Comparison of ENCODE assay signal across 8 cellular contexts in the genomic region with DNA sequence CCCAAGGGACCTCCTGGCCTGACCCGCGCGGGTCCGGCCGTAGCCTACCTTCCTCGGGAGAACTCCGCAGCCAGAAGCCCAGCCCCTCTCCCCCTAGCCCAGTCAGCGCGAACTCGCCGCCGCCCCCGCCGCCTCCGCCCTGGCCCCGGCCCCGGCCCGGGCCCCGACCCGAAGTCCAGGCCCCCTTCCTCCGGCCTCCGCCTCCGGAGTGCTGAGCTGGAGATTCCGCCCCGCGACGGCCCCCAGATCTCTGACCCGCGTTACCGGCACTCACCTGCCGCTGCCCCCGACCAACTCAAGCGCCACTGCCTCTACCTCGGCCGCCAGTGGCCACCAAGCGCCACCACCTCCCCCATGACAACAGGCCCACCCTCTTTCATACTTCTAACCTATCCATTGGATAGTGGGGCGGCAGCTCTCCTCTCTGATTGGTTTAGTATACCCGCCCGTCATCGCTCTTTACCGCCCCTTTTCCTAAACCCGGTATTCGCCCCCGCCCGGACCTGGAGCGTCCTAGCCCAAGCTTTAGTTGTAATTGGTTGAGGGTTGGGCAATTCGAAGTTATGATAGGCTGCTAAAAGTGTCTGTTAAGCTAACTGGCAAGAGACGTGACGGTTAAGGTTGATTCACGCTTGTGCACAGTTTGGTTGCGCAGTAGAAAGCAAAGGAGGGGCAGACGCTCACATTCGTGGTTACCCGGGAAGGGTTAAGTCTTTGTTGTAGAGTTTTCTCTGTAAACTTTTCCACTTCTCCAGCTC. TPM values are rescaled to one million over a fixed set of nuclear protein-coding genes. Genes with fewer than 3 reads are reported as not detected.
DNase-seq lines count a peak whose midpoint lies in the region; ATAC-seq and TF ChIP-seq lines count a peak whose summit lies in the region.

A gene (minus strand): TSS at position 328 of the 758 bp plus-strand sequence. CDS start 102,795 bp downstream, outside the sequence.

- H3K4me1 ChIP-seq in spleen, result peaks cover 45 to 92% (median 77%) of the 10 kb centered on the region in 6 donors

- H3K4me3 ChIP-seq in AG09309 (ENCODE audit: control insufficient read depth, low read depth, low read length), result peak within 1 kb of the TSS; percentile 91
- H3K4me3 ChIP-seq in spleen, result peak within 1 kb of the TSS; percentile 68 to 98 (median 94)

- H3K36me3 ChIP-seq in spleen, result no peaks in the 10 kb centered on the region

- DNase-seq in AG09309 (ENCODE audit: low read depth), result peak; percentile 100
- peak; percentile 98 for DNase-seq in NCI-H345 treated with DMSO at 0.1 percent for 48 hours (lab: John Stamatoyannopoulos, UW; ENCODE audit: unreplicated experiment)
- peak; percentile 87 to 90 (median 89) for DNase-seq in activated CD4-positive, CD25-positive, alpha-beta regulatory T cell (lab: John Stamatoyannopoulos, UW)
- DNase-seq in central memory CD4-positive, alpha-beta T cell, result peak; percentile 98
- DNase-seq in inferior parietal cortex (ENCODE audit: extremely low spot score), result peak; percentile 100
- DNase-seq in spleen, result peak; percentile 94

- H3K27ac ChIP-seq in spleen, result peak within 1 kb of the TSS; percentile 76 to 98 (median 93)

- no peaks in the 10 kb centered on the region for H3K9me3 ChIP-seq in spleen

- intact Hi-C loops in spleen (cut with DNase I; ENCODE audit: low total_unique reads), result no loop called here

- ATAC-seq in GM19023 (IDR thresholded peaks at IDR 0.05; ENCODE audit: unreplicated experiment), result peak; percentile 96
- ATAC-seq in HG03280 (IDR thresholded peaks at IDR 0.05; ENCODE audit: unreplicated experiment), result peak; percentile 97

- TF ChIP-seq CTCF in AG09309 (IDR thresholded peaks at IDR 0.05; ENCODE audit: control insufficient read depth, insufficient read depth, low read depth, low read length, missing control alignments) (no peak), spleen (IDR thresholded peaks at IDR 0.05 in 8 of 11, conservative IDR thresholded peaks at IDR 0.05 in 3 of 11) (peak in 6 of 11 experiments; percentile 16 to 70 (median 46))

- TF ChIP-seq POLR2A in spleen (IDR thresholded peaks at IDR 0.05), result peak; percentile 38 to 70 (median 38)

- H3K27me3 ChIP-seq in spleen (replicated peaks in 1 of 7), result no peaks in the 10 kb centered on the region

- 1% methylated on average over 34 to 54 of the region's 54 CpGs for WGBS in spleen, 5 donors

RNA-seq across cellular contexts. Expression of the gene that starts here (rescaled TPM):
- total RNA-seq in spleen, result 100 to 1,000 TPM in 4 of 7 donors, 10 to 100 TPM in 3; 78.0 to 165 (median 103) TPM
- polyA plus RNA-seq in spleen, result 10 to 100 TPM; 19.8 to 30.7 (median 27.5) TPM

Comparison
In these comparisons a context has a peak if more than half of its experiments do, and no peak if none do; other contexts are left out.
1. Peak in every context shown above with its lines: DNase-seq, ATAC-seq, H3K4me3 ChIP-seq and H3K27ac ChIP-seq.